1 cellular context compared by ENCODE assay signal in the genomic region with DNA sequence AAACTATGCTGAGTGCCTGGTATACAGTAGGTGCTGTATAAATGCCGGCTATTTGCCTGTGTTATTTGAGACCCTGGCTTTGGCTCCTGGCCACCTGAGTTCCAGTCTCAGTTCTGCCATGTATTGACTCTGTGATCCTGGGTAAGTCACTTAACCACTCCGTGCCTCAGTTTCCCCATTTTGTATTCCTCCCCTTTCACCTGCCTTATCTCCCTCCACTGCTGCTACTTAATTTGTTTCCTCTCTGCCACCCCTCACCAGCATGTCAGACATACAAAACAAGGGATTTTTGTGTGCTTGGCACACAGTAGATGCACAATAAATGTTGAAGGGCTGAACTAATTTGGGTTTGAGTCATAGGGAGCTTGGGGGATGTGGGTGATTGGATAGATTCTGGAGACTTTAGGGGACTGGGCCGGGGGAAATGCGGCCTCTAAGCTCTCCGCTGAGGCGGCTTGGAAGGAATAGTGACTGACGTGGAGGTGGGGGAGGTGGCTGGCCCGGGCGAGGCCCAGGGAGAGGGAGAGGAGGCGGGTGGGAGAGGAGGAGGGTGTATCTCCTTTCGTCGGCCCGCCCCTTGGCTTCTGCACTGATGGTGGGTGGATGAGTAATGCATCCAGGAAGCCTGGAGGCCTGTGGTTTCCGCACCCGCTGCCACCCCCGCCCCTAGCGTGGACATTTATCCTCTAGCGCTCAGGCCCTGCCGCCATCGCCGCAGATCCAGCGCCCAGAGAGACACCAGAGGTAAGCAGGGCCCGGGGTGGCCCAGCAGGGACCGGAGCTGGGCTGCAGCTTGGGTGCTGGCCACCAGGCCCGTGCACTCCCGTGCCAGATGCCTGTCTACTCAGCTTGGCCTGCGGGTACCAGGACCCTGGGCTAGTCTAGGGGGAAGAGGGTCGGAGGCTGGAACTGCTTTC.
TF ChIP-seq lines count a peak whose summit lies in the region.

TIMP1 (plus strand) TSS at position 706 of the 917 bp plus-strand sequence. CDS start 980 bp downstream, outside the sequence.

TF ChIP-seq in HEK293, 187 proteins besides CTCF, POLR2A, EP300 and RAD21 (continued from another document and continues in another):
- TF ChIP-seq BCL6B (tag by site-specific recombination; IDR thresholded peaks at IDR 0.05) (no peak), ZNF211 (tag by site-specific recombination; IDR thresholded peaks at IDR 0.05; ENCODE audit: low read depth) (no peak), ZSCAN23 (tag by site-specific recombination; IDR thresholded peaks at IDR 0.05) (no peak), ZNF561 (tag by site-specific recombination; IDR thresholded peaks at IDR 0.05; ENCODE audit: borderline replicate concordance) (0 out of 2 replicates have a peak, but pooled peaks have one; percentile 77), KLF9 (tag by site-specific recombination; IDR thresholded peaks at IDR 0.05; ENCODE audit: low read depth) (peak; percentile 47; the same call in 1 of the 2 replicates), ZNF830 (tag by site-specific recombination; IDR thresholded peaks at IDR 0.05; ENCODE audit: low read depth) (no peak), IKZF3 (tag by site-specific recombination; IDR thresholded peaks at IDR 0.05) (peak; percentile 66), TSHZ1 (tag by site-specific recombination; IDR thresholded peaks at IDR 0.05; ENCODE audit: borderline replicate concordance) (no peak), ZNF416 (tag by site-specific recombination; IDR thresholded peaks at IDR 0.05) (no peak), ZNF112 (tag by site-specific recombination; IDR thresholded peaks at IDR 0.05) (no peak), ZNF621 (tag by site-specific recombination; IDR thresholded peaks at IDR 0.05) (no peak), SALL2 (tag by site-specific recombination; IDR thresholded peaks at IDR 0.05; ENCODE audit: borderline replicate concordance) (no peak), ZNF114 (tag by site-specific recombination; IDR thresholded peaks at IDR 0.05) (no peak), ZXDB (tag by site-specific recombination; IDR thresholded peaks at IDR 0.05) (peak; percentile 62), ZNF391 (tag by site-specific recombination; IDR thresholded peaks at IDR 0.05; ENCODE audit: borderline replicate concordance, low read depth) (no peak), ZNF184 (tag by site-specific recombination; IDR thresholded peaks at IDR 0.05) (no peak), SP3 (tag by site-specific recombination; IDR thresholded peaks at IDR 0.05) (peak; percentile 76), WT1 (tag by site-specific recombination; IDR thresholded peaks at IDR 0.05) (peak; percentile 41; the same call in 1 of the 2 replicates), ZNF488 (tag by site-specific recombination; IDR thresholded peaks at IDR 0.05) (no peak), ZNF600 (tag by site-specific recombination; IDR thresholded peaks at IDR 0.05) (0 out of 2 replicates have a peak, but pooled peaks have one; percentile 30), ZNF473 (tag by site-specific recombination; IDR thresholded peaks at IDR 0.05) (no peak), ZNF76 (tag by site-specific recombination; IDR thresholded peaks at IDR 0.05; ENCODE audit: borderline replicate concordance, low read depth) (no peak), ZNF24 (tag by site-specific recombination; IDR thresholded peaks at IDR 0.05) (no peak), HOXD13 (CRISPR knock-in tag; IDR thresholded peaks at IDR 0.05; ENCODE audit: borderline replicate concordance) (no peak), ZNF148 (tag by site-specific recombination; IDR thresholded peaks at IDR 0.05; ENCODE audit: borderline replicate concordance) (no peak), ZNF501 (tag by site-specific recombination; IDR thresholded peaks at IDR 0.05) (no peak), ZNF654 (tag by site-specific recombination; IDR thresholded peaks at IDR 0.05; ENCODE audit: low read depth) (no peak), ZNF223 (tag by site-specific recombination; IDR thresholded peaks at IDR 0.05) (no peak), ZFP69B (tag by site-specific recombination; IDR thresholded peaks at IDR 0.05) (no peak), PRDM1 (tag by site-specific recombination; IDR thresholded peaks at IDR 0.05) (no peak), ZNF362 (tag by site-specific recombination; IDR thresholded peaks at IDR 0.05) (no peak), SCRT2 (tag by site-specific recombination; IDR thresholded peaks at IDR 0.05) (no peak), ZNF544 (tag by site-specific recombination; IDR thresholded peaks at IDR 0.05) (no peak), ZNF629 (tag by site-specific recombination; IDR thresholded peaks at IDR 0.05) (peak; percentile 24; the same call in 1 of the 2 replicates), HOXC10 (CRISPR knock-in tag; IDR thresholded peaks at IDR 0.05) (no peak), ZNF155 (tag by site-specific recombination; IDR thresholded peaks at IDR 0.05) (no peak), PRDM10 (tag by site-specific recombination; IDR thresholded peaks at IDR 0.05) (0 out of 2 replicates have a peak, but pooled peaks have one; percentile 56), ZNF266 (tag by site-specific recombination; IDR thresholded peaks at IDR 0.05; ENCODE audit: low read depth) (no peak), YY1 (tag by site-specific recombination; IDR thresholded peaks at IDR 0.05) (0 out of 2 replicates have a peak, but pooled peaks have one; percentile 18)
- TF ChIP-seq, protein P1, sequence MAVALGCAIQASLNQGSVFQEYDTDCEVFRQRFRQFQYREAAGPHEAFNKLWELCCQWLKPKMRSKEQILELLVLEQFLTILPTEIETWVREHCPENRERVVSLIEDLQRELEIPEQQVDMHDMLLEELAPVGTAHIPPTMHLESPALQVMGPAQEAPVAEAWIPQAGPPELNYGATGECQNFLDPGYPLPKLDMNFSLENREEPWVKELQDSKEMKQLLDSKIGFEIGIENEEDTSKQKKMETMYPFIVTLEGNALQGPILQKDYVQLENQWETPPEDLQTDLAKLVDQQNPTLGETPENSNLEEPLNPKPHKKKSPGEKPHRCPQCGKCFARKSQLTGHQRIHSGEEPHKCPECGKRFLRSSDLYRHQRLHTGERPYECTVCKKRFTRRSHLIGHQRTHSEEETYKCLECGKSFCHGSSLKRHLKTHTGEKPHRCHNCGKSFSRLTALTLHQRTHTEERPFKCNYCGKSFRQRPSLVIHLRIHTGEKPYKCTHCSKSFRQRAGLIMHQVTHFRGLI (tag by site-specific recombination; IDR thresholded peaks at IDR 0.05), result no peak
- TF ChIP-seq, protein P2, sequence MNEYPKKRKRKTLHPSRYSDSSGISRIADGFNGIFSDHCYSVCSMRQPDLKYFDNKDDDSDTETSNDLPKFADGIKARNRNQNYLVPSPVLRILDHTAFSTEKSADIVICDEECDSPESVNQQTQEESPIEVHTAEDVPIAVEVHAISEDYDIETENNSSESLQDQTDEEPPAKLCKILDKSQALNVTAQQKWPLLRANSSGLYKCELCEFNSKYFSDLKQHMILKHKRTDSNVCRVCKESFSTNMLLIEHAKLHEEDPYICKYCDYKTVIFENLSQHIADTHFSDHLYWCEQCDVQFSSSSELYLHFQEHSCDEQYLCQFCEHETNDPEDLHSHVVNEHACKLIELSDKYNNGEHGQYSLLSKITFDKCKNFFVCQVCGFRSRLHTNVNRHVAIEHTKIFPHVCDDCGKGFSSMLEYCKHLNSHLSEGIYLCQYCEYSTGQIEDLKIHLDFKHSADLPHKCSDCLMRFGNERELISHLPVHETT (tag by site-specific recombination; IDR thresholded peaks at IDR 0.05), result no peak
